ENCODE assay signal across 2 cellular contexts in genomic region chr1:172537827-172538391, GRCh38.
TF ChIP-seq lines count a peak whose summit lies in the region.

No MANE protein-coding gene starts in this region.

TF ChIP-seq in SK-N-SH, 30 proteins besides CTCF, POLR2A, EP300 and RAD21:
- TF ChIP-seq TCF12 (IDR thresholded peaks at IDR 0.05) (0 out of 2 replicates have a peak, but pooled peaks have one; percentile 10), YY1 (IDR thresholded peaks at IDR 0.05; ENCODE audit: low read depth) (no peak)

TF ChIP-seq in SK-N-SH treated with all-trans-retinoic acid at 6 μM for 48 hours, 23 proteins besides CTCF, POLR2A, EP300 and RAD21:
- no peak for TF ChIP-seq CSRNP3 (CRISPR knock-in tag; IDR thresholded peaks at IDR 0.05)
- no peak for TF ChIP-seq PPARA (CRISPR knock-in tag; IDR thresholded peaks at IDR 0.05; ENCODE audit: borderline replicate concordance)
- no peak for TF ChIP-seq BACH2 (CRISPR knock-in tag; IDR thresholded peaks at IDR 0.05; ENCODE audit: borderline replicate concordance)
- TF ChIP-seq PATZ1 (CRISPR knock-in tag; IDR thresholded peaks at IDR 0.05; ENCODE audit: borderline replicate concordance) = no peak
- no peak for TF ChIP-seq ZNF70 (CRISPR knock-in tag; IDR thresholded peaks at IDR 0.05)
- TF ChIP-seq ZFP3 (CRISPR knock-in tag; IDR thresholded peaks at IDR 0.05) = no peak
- TF ChIP-seq ZNF565 (CRISPR knock-in tag; conservative IDR thresholded peaks at IDR 0.05; ENCODE audit: low read depth) = no peak
- no peak for TF ChIP-seq ISL1 (CRISPR knock-in tag; IDR thresholded peaks at IDR 0.05)
- TF ChIP-seq ZFP30 (CRISPR knock-in tag; IDR thresholded peaks at IDR 0.05) = no peak
- TF ChIP-seq CSDC2 (CRISPR knock-in tag; IDR thresholded peaks at IDR 0.05) = no peak
- no peak for TF ChIP-seq TSHZ2 (CRISPR knock-in tag; IDR thresholded peaks at IDR 0.05)
